In genomic region chr11:88353835-88354496, GRCh38 we compare ENCODE assay signal across 14 cellular contexts. TPM values are rescaled to one million over a fixed set of nuclear protein-coding genes. Genes with fewer than 3 reads are reported as not detected.
DNase-seq lines count a peak whose midpoint lies in the region; ATAC-seq, FAIRE-seq and TF ChIP-seq lines count a peak whose summit lies in the region.
"Had no signal": no experiment of that assay in that cellular context is flagged by ENCODE, and none has a peak within 500 bp of the region (broad histone marks: within the 10 kb centered on the region; RNA-seq: fewer than 3 reads in every experiment).

No MANE protein-coding gene starts in this region.

- intact Hi-C loops in kidney (cut with DNase I) (no loop called here), gastrocnemius medialis (cut with DNase I; ENCODE audit: low total_unique reads) (no loop called here), cardiac septum (cut with DNase I) (no loop called here)

- FAIRE-seq in kidney (lab: Jason Lieb, UNC): no peak

- H3K79me2 ChIP-seq in MM.1S (ENCODE audit: low read length): no peaks in the 10 kb centered on the region

- no peaks in the 10 kb centered on the region for H3K27me3 Mint-ChIP-seq in mesothelial cell of epicardium (ENCODE audit: low read depth)

- peak overlapping the region; percentile 16 for H3K27ac Mint-ChIP-seq in mesothelial cell of epicardium

- H3K4me1 ChIP-seq in HEK293 (ENCODE audit: control insufficient read depth, insufficient read depth, low read length) (no peaks in the 10 kb centered on the region), MM.1S (ENCODE audit: low read length) (peaks cover 13% of the 10 kb centered on the region), kidney (ENCODE audit: control insufficient read depth in 1 of 2, insufficient read depth in 1 of 2, low read depth in 1 of 2, low read length in 2 of 2) (peaks cover 4 to 13% of the 10 kb centered on the region in 2 donors), gastrocnemius medialis (peaks cover 6 to 18% of the 10 kb centered on the region in 2 donors)

- no peak overlapping the region for H2AFZ ChIP-seq in MM.1S (ENCODE audit: low read length)

- H3K27ac ChIP-seq in HEK293 (ENCODE audit: extremely low read depth, low read depth, low read length) (no peak overlapping the region), MM.1S (ENCODE audit: low read length) (no peak overlapping the region), kidney (ENCODE audit: low read depth in 2 of 2, low read length in 2 of 2) (no peak overlapping the region), gastrocnemius medialis (no peak overlapping the region)

- H3K9me2 ChIP-seq in MM.1S (replicated peaks; ENCODE audit: insufficient read depth, low read length): no peaks in the 10 kb centered on the region

- no peaks in the 10 kb centered on the region for H3K9me3 ChIP-seq in HEK293 (ENCODE audit: control insufficient read depth, insufficient read depth, low read depth, low read length)
- H3K9me3 ChIP-seq in MM.1S (replicated peaks; ENCODE audit: insufficient read depth, low read length): no peaks in the 10 kb centered on the region
- no peaks in the 10 kb centered on the region for H3K9me3 ChIP-seq in kidney (ENCODE audit: control insufficient read depth in 1 of 2, low read length in 2 of 2)
- H3K9me3 ChIP-seq in gastrocnemius medialis: no peaks in the 10 kb centered on the region

- no peaks in the 10 kb centered on the region for H3F3A ChIP-seq in MM.1S (ENCODE audit: insufficient read depth, low read length)

- TF ChIP-seq CTCF in HEK293 (tag by site-specific recombination; IDR thresholded peaks at IDR 0.05) (no peak), MM.1S (IDR thresholded peaks at IDR 0.05; ENCODE audit: low read length) (no peak), mesothelial cell of epicardium (IDR thresholded peaks at IDR 0.05; ENCODE audit: unreplicated experiment) (no peak), kidney (IDR thresholded peaks at IDR 0.05; ENCODE audit: borderline replicate concordance, extremely low read depth, insufficient read depth) (no peak), gastrocnemius medialis (IDR thresholded peaks at IDR 0.05 in 4 of 5, conservative IDR thresholded peaks at IDR 0.05 in 1 of 5) (no peak)

- no peaks in the 10 kb centered on the region for H3K36me3 Mint-ChIP-seq in mesothelial cell of epicardium

- H3K9ac ChIP-seq in MM.1S (ENCODE audit: low read length): no peak overlapping the region
- no peak overlapping the region for H3K9ac ChIP-seq in kidney (ENCODE audit: low read length in 2 of 2)

- H3K4me3 Mint-ChIP-seq in mesothelial cell of epicardium: no peak overlapping the region
- H3K4me3 Mint-ChIP-seq: neural crest cell had no signal

- H3K36me3 ChIP-seq in HEK293 (ENCODE audit: control insufficient read depth in 2 of 2, insufficient read depth in 1 of 2, low read length in 2 of 2) (no peaks in the 10 kb centered on the region), MM.1S (replicated peaks; ENCODE audit: insufficient read depth, low read length) (no peaks in the 10 kb centered on the region), kidney (ENCODE audit: control insufficient read depth in 1 of 2, insufficient read depth in 2 of 2, low read length in 2 of 2) (no peaks in the 10 kb centered on the region), gastrocnemius medialis (no peaks in the 10 kb centered on the region)

- peak overlapping the region; percentile 13; the same call in 1 of the 2 replicates for H3K4me2 ChIP-seq in MM.1S (ENCODE audit: low read depth, low read length)

- no peaks in the 10 kb centered on the region for H3K27me3 ChIP-seq in MM.1S (replicated peaks; ENCODE audit: insufficient read depth, low read length)
- no peaks in the 10 kb centered on the region for H3K27me3 ChIP-seq in gastrocnemius medialis

- H3K4me3 ChIP-seq in HEK293 (ENCODE audit: low read depth, low read length) (no peak overlapping the region), MM.1S (ENCODE audit: low read length) (no peak overlapping the region), kidney (ENCODE audit: low read length in 2 of 2) (peak overlapping the region in 1 of 2 donors; percentile 5), gastrocnemius medialis (no peak overlapping the region)

- peaks cover 38% of the 10 kb centered on the region for H3K4me1 Mint-ChIP-seq in mesothelial cell of epicardium

- H4K20me1 ChIP-seq in MM.1S (ENCODE audit: insufficient read depth, low read length): no peaks in the 10 kb centered on the region

- in situ Hi-C loops in gastrocnemius medialis (cut with MboI; ENCODE audit: low sequenced_read_pairs in 4 of 4): no loop called here

- peak; percentile 24 for ATAC-seq in GM18861 (IDR thresholded peaks at IDR 0.05; ENCODE audit: unreplicated experiment)
- no peak for ATAC-seq in GM21576 (IDR thresholded peaks at IDR 0.05; ENCODE audit: unreplicated experiment)
- ATAC-seq in gastrocnemius medialis: no peak
- ATAC-seq: HCT116 had no signal

- CTCF ChIA-PET in HEK293 (lab: Yijun Ruan, JAX): no interaction called here

- DNase-seq in MM.1S: no peak
- no peak for DNase-seq in mesothelial cell of epicardium (ENCODE audit: low spot score in 2 of 2, unreplicated experiment in 2 of 2)
- DNase-seq in kidney: no peak
- DNase-seq in gastrocnemius medialis: no peak
- no peak for DNase-seq in cardiac septum (ENCODE audit: low spot score)
- DNase-seq: activated CD4-positive, alpha-beta T cell treated with anti-CD3 and anti-CD28 coated beads, Interleukin-2, amount 50 U/mL, for 4 hours; central memory CD4-positive, alpha-beta T cell; NCI-H1048 had no signal

- POLR2A ChIA-PET in HEK293 (lab: Yijun Ruan, JAX): interaction anchor here (1.3 kb wide), 1 partner anchor 16 kb away, joined by 5 read pairs; the partner anchor contains the start of gene CTSC

- H3K9me3 Mint-ChIP-seq in mesothelial cell of epicardium: no peaks in the 10 kb centered on the region
- H3K9me3 Mint-ChIP-seq: neural crest cell had no signal

- TF ChIP-seq POLR2A in gastrocnemius medialis (IDR thresholded peaks at IDR 0.05): no peak

TF ChIP-seq in HEK293, 187 proteins besides CTCF, POLR2A, EP300 and RAD21:
- TF ChIP-seq, protein P1, sequence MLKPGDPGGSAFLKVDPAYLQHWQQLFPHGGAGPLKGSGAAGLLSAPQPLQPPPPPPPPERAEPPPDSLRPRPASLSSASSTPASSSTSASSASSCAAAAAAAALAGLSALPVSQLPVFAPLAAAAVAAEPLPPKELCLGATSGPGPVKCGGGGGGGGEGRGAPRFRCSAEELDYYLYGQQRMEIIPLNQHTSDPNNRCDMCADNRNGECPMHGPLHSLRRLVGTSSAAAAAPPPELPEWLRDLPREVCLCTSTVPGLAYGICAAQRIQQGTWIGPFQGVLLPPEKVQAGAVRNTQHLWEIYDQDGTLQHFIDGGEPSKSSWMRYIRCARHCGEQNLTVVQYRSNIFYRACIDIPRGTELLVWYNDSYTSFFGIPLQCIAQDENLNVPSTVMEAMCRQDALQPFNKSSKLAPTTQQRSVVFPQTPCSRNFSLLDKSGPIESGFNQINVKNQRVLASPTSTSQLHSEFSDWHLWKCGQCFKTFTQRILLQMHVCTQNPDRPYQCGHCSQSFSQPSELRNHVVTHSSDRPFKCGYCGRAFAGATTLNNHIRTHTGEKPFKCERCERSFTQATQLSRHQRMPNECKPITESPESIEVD (tag by site-specific recombination; IDR thresholded peaks at IDR 0.05): 0 out of 2 replicates have a peak, but pooled peaks have one; percentile 8
- 0 out of 2 replicates have a peak, but pooled peaks have one; percentile 21 for TF ChIP-seq PRDM4 (tag by site-specific recombination; IDR thresholded peaks at IDR 0.05)
- no peak for TF ChIP-seq ZNF423 (tag by site-specific recombination; IDR thresholded peaks at IDR 0.05)

RNA-seq across cellular contexts. Expression of gene CTSC, which starts 16.4 kb away (rescaled TPM):
- total RNA-seq in mesothelial cell of epicardium (230 to 233 TPM (median 233 TPM) in 3 replicates), kidney (187 TPM), gastrocnemius medialis (10 to 100 TPM in 3 of 4 donors, 1 to 10 TPM in 1; 7.0 to 16.7 (median 13.5) TPM), cardiac septum (19.3 TPM)
- polyA plus RNA-seq in kidney (ENCODE audit: insufficient read depth, low read depth, low replicate concordance): 191 TPM
- total RNA-seq: G401 had no signal
